ENCODE assay signal across 20 cellular contexts in the genomic region with DNA sequence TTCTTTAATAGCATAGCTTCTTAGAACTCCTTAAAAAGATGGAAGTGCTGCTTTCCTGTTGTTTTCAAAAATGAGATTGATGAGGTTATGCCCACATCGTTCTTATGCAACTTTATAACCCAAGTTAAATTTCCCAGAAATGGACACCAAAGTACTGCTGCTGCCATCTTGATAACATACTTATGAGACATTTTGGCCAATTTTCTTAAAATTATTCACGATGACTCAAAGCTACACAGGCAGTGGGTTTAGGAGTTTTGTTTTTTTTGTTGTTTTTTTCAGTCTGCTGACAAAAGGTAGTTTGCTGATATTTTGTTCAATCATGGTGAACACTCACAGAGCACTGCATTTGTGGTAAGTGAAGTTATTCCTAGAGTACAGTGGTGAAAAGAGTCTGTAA.
"Had no signal": no experiment of that assay in that cellular context is flagged by ENCODE, and none has a peak within 500 bp of the region (broad histone marks: within the 10 kb centered on the region; RNA-seq: fewer than 3 reads in every experiment).

No MANE protein-coding gene starts in this region.

- H3K27me3 Mint-ChIP-seq: dendritic cell treated with granulocyte-macrophage colony-stimulating factor and Interleukin-4, amounts not matched to agents 40 ng/mL and 50 ng/mL, for 4 days; stimulated activated naive CD8-positive, alpha-beta T cell treated with anti-CD3 and anti-CD28 coated beads, Interleukin-15, amount 100 ng/mL, for 72 hours; type B pancreatic cell had no signal

- H3K9me3 ChIP-seq: psoas muscle had no signal

- H3K4me3 Mint-ChIP-seq: activated naive CD8-positive, alpha-beta T cell; activated T-helper 1 cell treated with anti-CD3 and anti-CD28 coated beads, Interleukin-12 subunit alpha, Interleukin-12 subunit beta, Interleukin-2, Interleukin-4 antibody, amounts not matched to agents 30 ng/mL and 10 ng/mL and 1 ng/mL, durations not matched to agents 14 hours and 24 hours and 36 hours; dendritic cell treated with granulocyte-macrophage colony-stimulating factor and Interleukin-4, amounts not matched to agents 40 ng/mL and 50 ng/mL, for 4 days; immature natural killer cell; stimulated activated naive CD8-positive, alpha-beta T cell treated with anti-CD3 and anti-CD28 coated beads, Interleukin-15, amount 100 ng/mL, for 72 hours; type B pancreatic cell had no signal

- DNase-seq: activated CD4-positive, alpha-beta T cell treated with anti-CD3 and anti-CD28 coated beads, Interleukin-2, amount 50 U/mL, for 48 hours; amygdala; effector CD8-positive, alpha-beta T cell; immature natural killer cell; kidney glomerular epithelial cell; left ventricle myocardium inferior; mammary epithelial cell; psoas muscle; right cardiac atrium; small intestine; stimulated activated CD4-positive, alpha-beta T cell treated with anti-CD3 and anti-CD28 coated beads, Interleukin-15, amount 100 ng/mL, for 24 hours; stimulated activated CD4-positive, alpha-beta T cell treated with anti-CD3 and anti-CD28 coated beads, Interleukin-2, amount 100 ng/mL, for 48 hours; stimulated activated naive CD8-positive, alpha-beta T cell treated with anti-CD3 and anti-CD28 coated beads, Interleukin-15, amount 100 ng/mL, for 72 hours; SW 1271; T-helper 2 cell; WERI-Rb-1 had no signal

- H3K9me3 Mint-ChIP-seq: activated T-helper 1 cell treated with anti-CD3 and anti-CD28 coated beads, Interleukin-12 subunit alpha, Interleukin-12 subunit beta, Interleukin-2, Interleukin-4 antibody, amounts not matched to agents 30 ng/mL and 10 ng/mL and 1 ng/mL, durations not matched to agents 14 hours and 24 hours and 36 hours; dendritic cell treated with granulocyte-macrophage colony-stimulating factor and Interleukin-4, amounts not matched to agents 40 ng/mL and 50 ng/mL, for 4 days; stimulated activated naive CD8-positive, alpha-beta T cell treated with anti-CD3 and anti-CD28 coated beads, Interleukin-15, amount 100 ng/mL, for 72 hours had no signal

- H3K4me1 Mint-ChIP-seq: immature natural killer cell; stimulated activated naive CD8-positive, alpha-beta T cell treated with anti-CD3 and anti-CD28 coated beads, Interleukin-15, amount 100 ng/mL, for 72 hours had no signal

- H3K36me3 ChIP-seq: left ventricle myocardium inferior, WERI-Rb-1 had no signal

- H3K27ac ChIP-seq: left ventricle myocardium inferior, psoas muscle, WERI-Rb-1 had no signal

- H3K27ac Mint-ChIP-seq: activated naive CD8-positive, alpha-beta T cell; activated T-helper 1 cell treated with anti-CD3 and anti-CD28 coated beads, Interleukin-12 subunit alpha, Interleukin-12 subunit beta, Interleukin-2, Interleukin-4 antibody, amounts not matched to agents 30 ng/mL and 10 ng/mL and 1 ng/mL, durations not matched to agents 14 hours and 24 hours and 36 hours; dendritic cell treated with granulocyte-macrophage colony-stimulating factor and Interleukin-4, amounts not matched to agents 40 ng/mL and 50 ng/mL, for 4 days; immature natural killer cell; stimulated activated naive CD8-positive, alpha-beta T cell treated with anti-CD3 and anti-CD28 coated beads, Interleukin-15, amount 100 ng/mL, for 72 hours; type B pancreatic cell had no signal

- H3K36me3 Mint-ChIP-seq: activated naive CD8-positive, alpha-beta T cell; type B pancreatic cell had no signal

- H3K4me1 ChIP-seq: left ventricle myocardium inferior, psoas muscle had no signal

- H3K4me3 ChIP-seq: left ventricle myocardium inferior, psoas muscle had no signal
